Comparison of ENCODE assay signal across 2 cellular contexts in genomic region chr4:74830928-74831327, GRCh38.
TF ChIP-seq lines count a peak whose summit lies in the region.

No MANE protein-coding gene starts in this region.

TF ChIP-seq in SK-N-SH, 30 proteins besides CTCF, POLR2A, EP300 and RAD21 (continued from another document):
- TF ChIP-seq USF2 (IDR thresholded peaks at IDR 0.05; ENCODE audit: borderline replicate concordance, low read depth, low read length) (no peak), CHD2 (IDR thresholded peaks at IDR 0.05; ENCODE audit: low read length, partially characterized antibody) (no peak), IRF3 (IDR thresholded peaks at IDR 0.05; ENCODE audit: low read depth, low read length) (no peak), POLR2AphosphoS5 (IDR thresholded peaks at IDR 0.05; ENCODE audit: low read depth, low read length) (no peak), TCF12 (IDR thresholded peaks at IDR 0.05) (no peak), TEAD4 (IDR thresholded peaks at IDR 0.05; ENCODE audit: borderline replicate concordance, insufficient read depth) (no peak), EZH2phosphoT487 (IDR thresholded peaks at IDR 0.05; ENCODE audit: borderline replicate concordance, low read depth) (no peak), RXRA (IDR thresholded peaks at IDR 0.05; ENCODE audit: borderline replicate concordance, low read depth) (no peak), JUND (IDR thresholded peaks at IDR 0.05) (no peak), ZBTB33 (IDR thresholded peaks at IDR 0.05; ENCODE audit: borderline replicate concordance, low read depth) (no peak), FOXJ3 (CRISPR knock-in tag; IDR thresholded peaks at IDR 0.05) (no peak), FOSL2 (IDR thresholded peaks at IDR 0.05; ENCODE audit: borderline replicate concordance, low read depth) (no peak), NFIC (IDR thresholded peaks at IDR 0.05; ENCODE audit: borderline replicate concordance) (no peak)

TF ChIP-seq in SK-N-SH treated with all-trans-retinoic acid at 6 μM for 48 hours, 23 proteins besides CTCF, POLR2A, EP300 and RAD21 (continued from another document):
- TF ChIP-seq TSHZ2 (CRISPR knock-in tag; IDR thresholded peaks at IDR 0.05), result no peak
- no peak for TF ChIP-seq ZFP30 (CRISPR knock-in tag; IDR thresholded peaks at IDR 0.05)
- no peak for TF ChIP-seq RARB (CRISPR knock-in tag; IDR thresholded peaks at IDR 0.05)
- no peak for TF ChIP-seq CSRNP3 (CRISPR knock-in tag; IDR thresholded peaks at IDR 0.05)
- no peak for TF ChIP-seq PPARA (CRISPR knock-in tag; IDR thresholded peaks at IDR 0.05; ENCODE audit: borderline replicate concordance)
- no peak for TF ChIP-seq POU6F1 (CRISPR knock-in tag; IDR thresholded peaks at IDR 0.05; ENCODE audit: borderline replicate concordance, low read depth)
- no peak for TF ChIP-seq ZNF565 (CRISPR knock-in tag; conservative IDR thresholded peaks at IDR 0.05; ENCODE audit: low read depth)
- no peak for TF ChIP-seq CSDC2 (CRISPR knock-in tag; IDR thresholded peaks at IDR 0.05)
- no peak for TF ChIP-seq PATZ1 (CRISPR knock-in tag; IDR thresholded peaks at IDR 0.05; ENCODE audit: borderline replicate concordance)
- no peak for TF ChIP-seq OSR1 (CRISPR knock-in tag; IDR thresholded peaks at IDR 0.05)
- no peak for TF ChIP-seq ESRRG (CRISPR knock-in tag; IDR thresholded peaks at IDR 0.05)
- no peak for TF ChIP-seq TCF4 (CRISPR knock-in tag; IDR thresholded peaks at IDR 0.05; ENCODE audit: borderline replicate concordance)
